8 cellular contexts compared by ENCODE assay signal in the genomic region with DNA sequence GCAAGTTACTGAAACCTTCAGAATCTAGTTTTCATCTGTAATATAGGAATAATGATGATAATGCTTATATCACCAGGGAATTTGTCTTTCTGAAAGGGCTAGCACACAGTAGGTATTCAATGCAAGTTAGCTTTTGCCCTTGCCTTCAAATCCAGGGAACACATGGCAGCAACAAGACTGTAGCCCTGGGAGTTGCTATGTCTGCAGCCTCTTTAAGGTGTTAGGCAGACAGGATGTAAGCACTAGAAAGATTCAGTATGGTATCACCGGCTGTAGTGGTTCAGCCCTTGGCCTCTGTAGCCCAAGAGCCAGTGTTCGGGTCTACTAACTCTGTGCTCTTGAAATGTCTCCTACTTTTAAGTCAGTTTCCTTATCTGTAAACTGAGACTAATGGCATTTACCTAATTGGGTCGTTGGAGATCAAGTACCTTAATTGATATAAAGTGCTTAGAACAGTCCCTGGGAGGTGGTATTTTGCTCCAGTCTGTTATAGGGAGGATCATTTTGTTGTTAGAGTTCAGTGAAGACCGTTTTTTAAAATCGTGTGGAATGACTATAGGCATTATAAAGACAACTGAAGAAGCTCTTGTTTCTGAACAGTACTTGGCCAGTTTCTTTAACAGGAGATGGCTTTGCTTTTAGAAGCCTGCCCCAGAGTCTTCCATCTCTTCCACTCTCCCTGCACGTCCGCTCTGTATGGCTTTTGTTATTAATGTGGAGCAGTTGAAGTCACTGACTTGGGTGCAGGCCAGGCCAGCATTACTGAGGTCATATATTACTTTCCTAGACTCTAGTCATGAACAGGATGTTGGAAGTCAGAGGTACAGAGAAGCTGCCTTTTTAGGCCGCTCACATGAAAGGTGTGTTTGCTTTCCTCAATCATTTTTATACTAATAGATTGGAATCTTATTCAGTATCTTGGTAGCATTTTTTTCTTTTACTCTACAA. TPM values are rescaled to one million over a fixed set of nuclear protein-coding genes. Genes with fewer than 3 reads are reported as not detected.
DNase-seq lines count a peak whose midpoint lies in the region; ATAC-seq lines count a peak whose summit lies in the region.

No MANE protein-coding gene starts in this region.

- peak; percentile 74 for DNase-seq in amniotic epithelial cell (ENCODE audit: low read depth)
- peak; percentile 72 for DNase-seq in inferior parietal cortex (ENCODE audit: extremely low spot score)
- DNase-seq in stimulated activated effector memory CD8-positive, alpha-beta T cell treated with anti-CD3 and anti-CD28 coated beads, Interleukin-12 subunit alpha, Interleukin-12 subunit beta, amount 100 ng/mL, for 72 hours (ENCODE audit: low spot score in 2 of 2): no peak
- no peak for DNase-seq in 8988T
- DNase-seq in NCI-H1105 treated with DMSO at 0.1 percent for 48 hours (lab: John Stamatoyannopoulos, UW): no peak
- DNase-seq in cerebellum (ENCODE audit: low spot score): no peak

- no peak overlapping the region for H3K27ac Mint-ChIP-seq in stimulated activated effector memory CD8-positive, alpha-beta T cell treated with anti-CD3 and anti-CD28 coated beads, Interleukin-12 subunit alpha, Interleukin-12 subunit beta, amount 100 ng/mL, for 72 hours

- H3K4me3 Mint-ChIP-seq in stimulated activated effector memory CD8-positive, alpha-beta T cell treated with anti-CD3 and anti-CD28 coated beads, Interleukin-12 subunit alpha, Interleukin-12 subunit beta, amount 100 ng/mL, for 72 hours: no peak overlapping the region

- H3K9me3 Mint-ChIP-seq in stimulated activated effector memory CD8-positive, alpha-beta T cell treated with anti-CD3 and anti-CD28 coated beads, Interleukin-12 subunit alpha, Interleukin-12 subunit beta, amount 100 ng/mL, for 72 hours: no peaks in the 10 kb centered on the region

- H3K36me3 Mint-ChIP-seq in stimulated activated effector memory CD8-positive, alpha-beta T cell treated with anti-CD3 and anti-CD28 coated beads, Interleukin-12 subunit alpha, Interleukin-12 subunit beta, amount 100 ng/mL, for 72 hours: no peaks in the 10 kb centered on the region

- peak; percentile 55 for ATAC-seq in GM18907 (IDR thresholded peaks at IDR 0.05; ENCODE audit: unreplicated experiment)
- ATAC-seq in HG03064 (IDR thresholded peaks at IDR 0.05; ENCODE audit: low read depth, unreplicated experiment): peak; percentile 49
- ATAC-seq in stimulated activated effector memory CD8-positive, alpha-beta T cell treated with anti-CD3 and anti-CD28 coated beads, Interleukin-12 subunit alpha, Interleukin-12 subunit beta, amount 100 ng/mL, for 72 hours: peak; percentile 67

- no peaks in the 10 kb centered on the region for H3K4me1 Mint-ChIP-seq in stimulated activated effector memory CD8-positive, alpha-beta T cell treated with anti-CD3 and anti-CD28 coated beads, Interleukin-12 subunit alpha, Interleukin-12 subunit beta, amount 100 ng/mL, for 72 hours

RNA-seq across cellular contexts. Expression of a gene that starts 44.8 kb away (rescaled TPM):
- total RNA-seq in cerebellum: 65.7 TPM

Comparison
In these comparisons a context has a peak if more than half of its experiments do, and no peak if none do; other contexts are left out.
1. DNase-seq: peak in amniotic epithelial cell (single experiment) and inferior parietal cortex (single experiment); none in stimulated activated effector memory CD8-positive, alpha-beta T cell treated with anti-CD3 and anti-CD28 coated beads, Interleukin-12 subunit alpha, Interleukin-12 subunit beta, amount 100 ng/mL, for 72 hours (0 of 2), 8988T (single experiment), NCI-H1105 treated with DMSO at 0.1 percent for 48 hours (single experiment) and cerebellum (single experiment).
2. Peak in every context shown above with its lines, with median percentiles within 50 percentile points of each other: ATAC-seq.